Comparison of ENCODE assay signal across 1 cellular context in genomic region chr9:127049581-127049980, GRCh38.
TF ChIP-seq lines count a peak whose summit lies in the region.

No MANE protein-coding gene starts in this region.

TF ChIP-seq in HCT116, 20 proteins besides CTCF, POLR2A, EP300 and RAD21:
- no peak for TF ChIP-seq REST (IDR thresholded peaks at IDR 0.05; ENCODE audit: low read depth)
- TF ChIP-seq, protein P1, sequence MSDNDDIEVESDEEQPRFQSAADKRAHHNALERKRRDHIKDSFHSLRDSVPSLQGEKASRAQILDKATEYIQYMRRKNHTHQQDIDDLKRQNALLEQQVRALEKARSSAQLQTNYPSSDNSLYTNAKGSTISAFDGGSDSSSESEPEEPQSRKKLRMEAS (IDR thresholded peaks at IDR 0.05) = no peak
- TF ChIP-seq ATF3 (IDR thresholded peaks at IDR 0.05) = no peak
- TF ChIP-seq CBX3 (IDR thresholded peaks at IDR 0.05; ENCODE audit: low read depth) = no peak
- no peak for TF ChIP-seq SP1 (IDR thresholded peaks at IDR 0.05; ENCODE audit: low read depth)
- no peak for TF ChIP-seq EGR1 (IDR thresholded peaks at IDR 0.05; ENCODE audit: low read depth)
- no peak for TF ChIP-seq CEBPB (IDR thresholded peaks at IDR 0.05; ENCODE audit: low read depth)
- no peak for TF ChIP-seq POLR2AphosphoS5 (IDR thresholded peaks at IDR 0.05; ENCODE audit: low read depth, low read length)
- TF ChIP-seq ZNF274 (IDR thresholded peaks at IDR 0.05; ENCODE audit: low read depth, low read length) = no peak
- TF ChIP-seq TCF7L2 (IDR thresholded peaks at IDR 0.05; ENCODE audit: borderline replicate concordance, extremely low read depth, insufficient read depth, insufficient read length) = no peak
- TF ChIP-seq SIN3A (IDR thresholded peaks at IDR 0.05; ENCODE audit: low read depth) = no peak
- no peak for TF ChIP-seq YY1 (IDR thresholded peaks at IDR 0.05; ENCODE audit: extremely low read depth, insufficient replicate concordance, low read depth, low read length)
- TF ChIP-seq EZH2 (IDR thresholded peaks at IDR 0.05) = no peak
- no peak for TF ChIP-seq SRF (IDR thresholded peaks at IDR 0.05; ENCODE audit: low read depth)
- TF ChIP-seq, protein P2, sequence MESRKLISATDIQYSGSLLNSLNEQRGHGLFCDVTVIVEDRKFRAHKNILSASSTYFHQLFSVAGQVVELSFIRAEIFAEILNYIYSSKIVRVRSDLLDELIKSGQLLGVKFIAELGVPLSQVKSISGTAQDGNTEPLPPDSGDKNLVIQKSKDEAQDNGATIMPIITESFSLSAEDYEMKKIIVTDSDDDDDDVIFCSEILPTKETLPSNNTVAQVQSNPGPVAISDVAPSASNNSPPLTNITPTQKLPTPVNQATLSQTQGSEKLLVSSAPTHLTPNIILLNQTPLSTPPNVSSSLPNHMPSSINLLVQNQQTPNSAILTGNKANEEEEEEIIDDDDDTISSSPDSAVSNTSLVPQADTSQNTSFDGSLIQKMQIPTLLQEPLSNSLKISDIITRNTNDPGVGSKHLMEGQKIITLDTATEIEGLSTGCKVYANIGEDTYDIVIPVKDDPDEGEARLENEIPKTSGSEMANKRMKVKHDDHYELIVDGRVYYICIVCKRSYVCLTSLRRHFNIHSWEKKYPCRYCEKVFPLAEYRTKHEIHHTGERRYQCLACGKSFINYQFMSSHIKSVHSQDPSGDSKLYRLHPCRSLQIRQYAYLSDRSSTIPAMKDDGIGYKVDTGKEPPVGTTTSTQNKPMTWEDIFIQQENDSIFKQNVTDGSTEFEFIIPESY (IDR thresholded peaks at IDR 0.05; ENCODE audit: extremely low read depth, insufficient replicate concordance, low read length) = no peak
- TF ChIP-seq ZFX (IDR thresholded peaks at IDR 0.05) = no peak
